Comparison of ENCODE assay signal across 25 cellular contexts in the genomic region with DNA sequence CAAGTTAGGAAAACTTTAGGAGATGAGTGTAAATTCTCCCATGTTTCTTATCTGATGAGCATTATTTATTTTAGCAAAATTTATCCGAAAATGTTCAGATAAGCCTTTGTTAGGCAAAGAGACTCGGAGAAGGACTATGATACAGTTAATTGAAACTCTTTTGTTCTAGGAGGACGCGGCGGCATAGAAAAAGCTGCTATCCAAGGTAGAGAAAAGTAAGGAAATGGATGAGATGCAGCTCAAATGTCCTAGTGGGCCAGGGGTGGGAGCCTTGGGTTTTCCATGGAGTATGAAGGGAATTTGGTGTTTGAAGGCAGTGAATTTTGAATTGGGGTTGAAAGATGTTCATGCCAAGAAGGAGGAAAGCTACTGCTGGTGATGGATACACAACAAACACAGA.
"Had no signal": no experiment of that assay in that cellular context is flagged by ENCODE, and none has a peak within 500 bp of the region (broad histone marks: within the 10 kb centered on the region; RNA-seq: fewer than 3 reads in every experiment).

No MANE protein-coding gene starts in this region.

- DNase-seq: colonic mucosa; cortex of kidney; dermis blood vessel endothelial cell; dorsolateral prefrontal cortex; effector CD4-positive, alpha-beta T cell; effector CD8-positive, alpha-beta T cell; effector memory CD4-positive, alpha-beta T cell; effector memory CD8-positive, alpha-beta T cell; endodermal cell; erythroblast; esophagus squamous epithelium; foreskin fibroblast; foreskin keratinocyte; foreskin melanocyte; gastrocnemius medialis; glutamatergic neuron; head of caudate nucleus; heart left ventricle; heart right ventricle had no signal

- H3K4me1 Mint-ChIP-seq: endodermal cell had no signal

- H3K36me3 ChIP-seq: colonic mucosa, esophagus muscularis mucosa, esophagus squamous epithelium, gastrocnemius medialis, gastroesophageal sphincter, heart left ventricle, heart right ventricle had no signal

- H3K9me3 ChIP-seq: colonic mucosa, esophagus squamous epithelium, gastrocnemius medialis had no signal

- H3K4me3 ChIP-seq: colonic mucosa, coronary artery, dorsolateral prefrontal cortex, esophagus muscularis mucosa, esophagus squamous epithelium, gastrocnemius medialis, gastroesophageal sphincter, heart left ventricle, heart right ventricle had no signal

- H3K27me3 Mint-ChIP-seq: dendritic cell treated with granulocyte-macrophage colony-stimulating factor and Interleukin-4, amounts not matched to agents 40 ng/mL and 50 ng/mL, for 4 days had no signal

- H3K27me3 ChIP-seq: colonic mucosa, dorsolateral prefrontal cortex, esophagus muscularis mucosa, esophagus squamous epithelium, foreskin keratinocyte, gastrocnemius medialis, gastroesophageal sphincter, heart left ventricle, heart right ventricle had no signal

- H3K27ac Mint-ChIP-seq: dendritic cell treated with granulocyte-macrophage colony-stimulating factor and Interleukin-4, amounts not matched to agents 40 ng/mL and 50 ng/mL, for 4 days; effector memory CD8-positive, alpha-beta T cell; endodermal cell had no signal

- H3K9me3 Mint-ChIP-seq: effector memory CD8-positive, alpha-beta T cell had no signal

- H3K27ac ChIP-seq: colonic mucosa, coronary artery, dorsolateral prefrontal cortex, epithelial cell of prostate, esophagus muscularis mucosa, esophagus squamous epithelium, foreskin keratinocyte, gastrocnemius medialis, gastroesophageal sphincter, heart left ventricle, heart right ventricle had no signal

- ATAC-seq: effector memory CD8-positive, alpha-beta T cell; esophagus mucosa; foreskin keratinocyte; gastrocnemius medialis; gastroesophageal sphincter; heart left ventricle; heart right ventricle had no signal

- H3K4me3 Mint-ChIP-seq: dendritic cell treated with granulocyte-macrophage colony-stimulating factor and Interleukin-4, amounts not matched to agents 40 ng/mL and 50 ng/mL, for 4 days; effector memory CD8-positive, alpha-beta T cell; endodermal cell had no signal

- H3K4me1 ChIP-seq: colonic mucosa, esophagus muscularis mucosa, esophagus squamous epithelium, foreskin keratinocyte, gastrocnemius medialis, gastroesophageal sphincter, heart left ventricle, heart right ventricle had no signal
